1 cellular context compared by ENCODE assay signal in genomic region chr2:99180755-99181647, GRCh38.
TF ChIP-seq lines count a peak whose summit lies in the region.

Gene MITD1, minus strand, starts transcription at chr2:99181058. Its CDS starts 77 bp downstream, at chr2:99180981.
Gene MRPL30, plus strand, starts transcription at chr2:99181184. Its CDS starts 5,020 bp downstream, at chr2:99186204.

TF ChIP-seq in K562, 482 proteins besides CTCF, POLR2A, EP300 and RAD21 (continued from another document and continues in another):
- TF ChIP-seq SAFB2 (IDR thresholded peaks at IDR 0.05; ENCODE audit: borderline replicate concordance, low read depth, low read length, severe bottlenecking) (no peak), RBM34 (IDR thresholded peaks at IDR 0.05; ENCODE audit: borderline replicate concordance, insufficient read depth, low read length) (no peak), NR2F6 (CRISPR knock-in tag; IDR thresholded peaks at IDR 0.05) (no peak), MTA1 (IDR thresholded peaks at IDR 0.05; ENCODE audit: borderline replicate concordance) (no peak), MNT (conservative IDR thresholded peaks at IDR 0.05) (peak; percentile 79 to 89), CGGBP1 (CRISPR knock-in tag; IDR thresholded peaks at IDR 0.05) (0 out of 2 replicates have a peak, but pooled peaks have one; percentile 7), UBTF (IDR thresholded peaks at IDR 0.05; ENCODE audit: borderline replicate concordance in 1 of 2, low read depth in 2 of 2, low read length in 2 of 2) (peak in 1 of 2 experiments; percentile 82; a peak in 2 of 4 replicates), ZNF551 (CRISPR knock-in tag; IDR thresholded peaks at IDR 0.05) (no peak), ZC3H8 (IDR thresholded peaks at IDR 0.05) (no peak), E2F1 (CRISPR knock-in tag; IDR thresholded peaks at IDR 0.05) (no peak), DNMT1 (IDR thresholded peaks at IDR 0.05) (no peak), SMARCC2 (IDR thresholded peaks at IDR 0.05; ENCODE audit: low read depth) (no peak), THAP7 (CRISPR knock-in tag; IDR thresholded peaks at IDR 0.05) (no peak), DIDO1 (tag; IDR thresholded peaks at IDR 0.05; ENCODE audit: low read depth) (peak; percentile 95), MCM7 (IDR thresholded peaks at IDR 0.05) (no peak), RBFOX2 (IDR thresholded peaks at IDR 0.05; ENCODE audit: low read depth, low read length) (peak; percentile 86), IRF2 (CRISPR knock-in tag; IDR thresholded peaks at IDR 0.05) (no peak), ARID3B (CRISPR knock-in tag; IDR thresholded peaks at IDR 0.05; ENCODE audit: borderline replicate concordance) (no peak), HMBOX1 (IDR thresholded peaks at IDR 0.05) (no peak), NUFIP1 (IDR thresholded peaks at IDR 0.05; ENCODE audit: partially characterized antibody) (no peak), ILK (tag; IDR thresholded peaks at IDR 0.05; ENCODE audit: borderline replicate concordance, low read depth) (no peak), PHF20 (IDR thresholded peaks at IDR 0.05; ENCODE audit: partially characterized antibody) (peak; percentile 97), PATZ1 (CRISPR knock-in tag; IDR thresholded peaks at IDR 0.05; ENCODE audit: borderline replicate concordance) (no peak), KLF16 (IDR thresholded peaks at IDR 0.05) (no peak), DPF2 (IDR thresholded peaks at IDR 0.05) (no peak), ELF2 (CRISPR knock-in tag; IDR thresholded peaks at IDR 0.05) (peak; percentile 98), ZKSCAN3 (CRISPR knock-in tag; IDR thresholded peaks at IDR 0.05) (no peak), MLLT1 (IDR thresholded peaks at IDR 0.05) (no peak), BRCA1 (IDR thresholded peaks at IDR 0.05) (no peak), BRCA1 (CRISPR knock-in tag; IDR thresholded peaks at IDR 0.05) (no peak), PRPF4 (IDR thresholded peaks at IDR 0.05; ENCODE audit: insufficient read depth, low read depth, low read length, poor library complexity, severe bottlenecking) (no peak), ZNF263 (CRISPR knock-in tag; IDR thresholded peaks at IDR 0.05; ENCODE audit: borderline replicate concordance) (peak; percentile 21; the same call in 1 of the 2 replicates)
